In the genomic region with DNA sequence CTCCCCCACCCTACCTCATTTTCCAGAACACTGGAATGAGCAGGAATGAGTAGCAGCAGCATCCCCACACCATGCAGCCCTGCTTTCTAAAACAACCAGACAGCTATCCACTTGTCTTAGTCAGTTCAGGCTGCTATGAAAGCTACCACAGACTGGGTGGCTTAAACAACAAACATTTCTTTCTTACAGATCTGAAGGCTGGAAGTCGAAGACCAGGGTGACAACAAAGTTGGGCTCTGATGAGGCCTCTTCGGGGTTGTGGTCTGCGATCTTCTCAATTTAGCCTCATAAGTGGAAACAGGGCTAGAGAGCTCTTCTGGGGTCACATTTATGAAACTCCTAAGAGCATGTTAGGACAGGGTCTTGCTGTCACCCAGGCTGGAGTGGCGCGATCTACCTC, we compare ENCODE assay signal across 1 cellular context.
TF ChIP-seq lines count a peak whose summit lies in the region.

No MANE protein-coding gene starts in this region.

TF ChIP-seq in IMR-90, 13 proteins besides CTCF, POLR2A, EP300 and RAD21:
- TF ChIP-seq BHLHE40 (IDR thresholded peaks at IDR 0.05; ENCODE audit: low read depth, low read length) (no peak), MAFK (IDR thresholded peaks at IDR 0.05; ENCODE audit: low read depth, low read length) (no peak), FOS (IDR thresholded peaks at IDR 0.05; ENCODE audit: low read depth, low read length) (no peak), RFX5 (IDR thresholded peaks at IDR 0.05; ENCODE audit: low read depth, low read length) (no peak), RCOR1 (IDR thresholded peaks at IDR 0.05; ENCODE audit: insufficient replicate concordance, low read length) (no peak), ELK1 (IDR thresholded peaks at IDR 0.05; ENCODE audit: borderline replicate concordance, low read depth, low read length) (no peak), CHD1 (IDR thresholded peaks at IDR 0.05; ENCODE audit: low read depth, low read length) (no peak), NFE2L2 (IDR thresholded peaks at IDR 0.05; ENCODE audit: low read depth, low read length) (no peak), MXI1 (IDR thresholded peaks at IDR 0.05; ENCODE audit: borderline replicate concordance, low read depth, low read length) (no peak), CEBPB (IDR thresholded peaks at IDR 0.05; ENCODE audit: low read depth, low read length) (no peak), MAZ (IDR thresholded peaks at IDR 0.05; ENCODE audit: borderline replicate concordance, low read depth, low read length) (no peak), SMC3 (IDR thresholded peaks at IDR 0.05; ENCODE audit: low read depth, low read length) (no peak)
- TF ChIP-seq, protein P1, sequence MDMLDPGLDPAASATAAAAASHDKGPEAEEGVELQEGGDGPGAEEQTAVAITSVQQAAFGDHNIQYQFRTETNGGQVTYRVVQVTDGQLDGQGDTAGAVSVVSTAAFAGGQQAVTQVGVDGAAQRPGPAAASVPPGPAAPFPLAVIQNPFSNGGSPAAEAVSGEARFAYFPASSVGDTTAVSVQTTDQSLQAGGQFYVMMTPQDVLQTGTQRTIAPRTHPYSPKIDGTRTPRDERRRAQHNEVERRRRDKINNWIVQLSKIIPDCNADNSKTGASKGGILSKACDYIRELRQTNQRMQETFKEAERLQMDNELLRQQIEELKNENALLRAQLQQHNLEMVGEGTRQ (IDR thresholded peaks at IDR 0.05; ENCODE audit: low read depth, low read length), result no peak
